ENCODE assay signal across 11 cellular contexts in the genomic region with DNA sequence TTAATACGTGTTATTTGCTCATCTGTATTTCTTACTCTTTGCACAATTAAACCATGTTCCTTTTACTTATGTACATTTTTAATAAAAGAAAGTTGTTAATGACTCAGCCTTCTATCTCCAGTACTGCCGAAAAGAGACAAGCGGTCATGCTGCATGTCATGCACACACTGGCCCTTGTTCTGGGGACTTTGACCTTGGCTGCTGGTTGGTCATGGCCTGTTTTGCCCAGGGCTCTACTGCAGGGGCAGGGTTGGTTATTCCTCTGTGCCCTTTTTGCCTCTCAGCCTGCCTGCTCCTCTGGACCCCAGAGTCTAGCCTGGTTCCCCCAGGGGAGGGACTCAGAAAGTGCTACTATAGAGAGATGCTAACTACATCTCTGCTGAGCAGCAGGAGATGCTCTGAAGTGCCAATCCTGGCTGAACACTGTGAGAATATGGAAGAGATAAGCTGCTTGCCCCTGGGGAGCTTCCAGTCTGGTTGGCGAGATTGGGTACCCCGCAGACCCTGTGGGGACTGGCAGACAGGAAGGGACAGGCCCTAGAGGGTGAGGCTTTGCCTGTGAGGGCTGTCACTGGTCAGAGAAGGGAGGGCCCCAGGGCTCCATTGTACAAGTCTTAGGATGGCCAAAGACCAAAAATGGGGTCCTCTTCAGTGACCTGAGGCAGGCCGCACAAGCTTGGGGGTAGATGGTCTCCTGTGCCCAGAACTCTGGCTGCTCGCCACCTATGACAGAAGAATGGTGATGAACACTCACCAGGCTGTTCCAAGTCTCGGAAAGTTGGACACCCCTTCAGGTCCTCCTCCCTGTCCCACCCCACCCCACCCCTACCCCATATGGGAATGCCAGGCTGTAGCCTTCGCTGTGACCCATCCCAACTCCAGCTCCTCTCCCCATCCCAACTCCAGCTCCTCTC. TPM values are rescaled to one million over a fixed set of nuclear protein-coding genes. Genes with fewer than 3 reads are reported as not detected.
DNase-seq lines count a peak whose midpoint lies in the region; ATAC-seq, FAIRE-seq and TF ChIP-seq lines count a peak whose summit lies in the region.
"Had no signal": no experiment of that assay in that cellular context is flagged by ENCODE, and none has a peak within 500 bp of the region (broad histone marks: within the 10 kb centered on the region; RNA-seq: fewer than 3 reads in every experiment).

No MANE protein-coding gene starts in this region.

- no peaks in the 10 kb centered on the region for H3K27me3 Mint-ChIP-seq in activated T-cell treated with anti-CD3 and anti-CD28 coated beads, Interleukin-2, amount 50 U/mL, for 4 hours (ENCODE audit: low read depth)

- H3K27ac ChIP-seq in right cardiac atrium (ENCODE audit: low read length) (peak overlapping the region; percentile 88), rectal smooth muscle tissue (ENCODE audit: low read depth, low read length) (peak overlapping the region; percentile 65), prostate gland (no peak overlapping the region)

- intact Hi-C loops in right cardiac atrium (cut with DNase I) (loop anchor here in 1 of 4 donors (10.0 kb wide), 1 partner anchor 51 kb away; no protein-coding TSS in a partner anchor), prostate gland (cut with DNase I) (no loop called here)

- no peak overlapping the region for H3K9ac ChIP-seq in rectal smooth muscle tissue (ENCODE audit: low read length)

- H3K36me3 Mint-ChIP-seq in activated T-cell treated with anti-CD3 and anti-CD28 coated beads, Interleukin-2, amount 50 U/mL, for 4 hours (ENCODE audit: insufficient read depth) = peaks cover 3% of the 10 kb centered on the region

- no peaks in the 10 kb centered on the region for H3K9me3 Mint-ChIP-seq in activated T-cell treated with anti-CD3 and anti-CD28 coated beads, Interleukin-2, amount 50 U/mL, for 4 hours
- H3K9me3 Mint-ChIP-seq: neural crest cell had no signal

- H3K4me3 Mint-ChIP-seq in activated T-cell treated with anti-CD3 and anti-CD28 coated beads, Interleukin-2, amount 50 U/mL, for 4 hours = no peak overlapping the region
- H3K4me3 Mint-ChIP-seq: neural crest cell had no signal

- 75% methylated on average over 9 of the region's 9 CpGs for WGBS in right cardiac atrium
- 86% methylated on average over 8 of the region's 9 CpGs for WGBS in prostate gland

- peak; percentile 45 for DNase-seq in HuH-7.5 (ENCODE audit: low spot score)
- peak; percentile 5 for DNase-seq in activated T-cell treated with anti-CD3 and anti-CD28 coated beads, Interleukin-2, amount 50 U/mL, for 4 hours
- no peak for DNase-seq in right cardiac atrium
- DNase-seq in GM19239 (ENCODE audit: insufficient read length, low spot score) = no peak
- no peak for DNase-seq in prostate gland (ENCODE audit: low spot score)
- DNase-seq: activated gamma-delta T cell, DMS153, NCI-H1417 had no signal

- TF ChIP-seq POLR2A in prostate gland (IDR thresholded peaks at IDR 0.05) = no peak

- no peak for FAIRE-seq in GM19239 (lab: Jason Lieb, UNC)

- H3K27me3 ChIP-seq in right cardiac atrium (ENCODE audit: control insufficient read depth, insufficient read depth) = no peaks in the 10 kb centered on the region
- no peaks in the 10 kb centered on the region for H3K27me3 ChIP-seq in rectal smooth muscle tissue (ENCODE audit: control insufficient read depth, insufficient read depth, low read length)
- H3K27me3 ChIP-seq in prostate gland (replicated peaks; ENCODE audit: insufficient read depth) = no peaks in the 10 kb centered on the region

- H3K4me1 ChIP-seq in right cardiac atrium (ENCODE audit: control insufficient read depth, insufficient read depth, low read length) (peaks cover 32% of the 10 kb centered on the region), rectal smooth muscle tissue (ENCODE audit: control insufficient read depth, insufficient read depth, low read length) (peaks cover 15% of the 10 kb centered on the region), prostate gland (replicated peaks) (no peaks in the 10 kb centered on the region)

- H3K4me3 ChIP-seq in right cardiac atrium (ENCODE audit: low read length) = no peak overlapping the region
- H3K4me3 ChIP-seq in rectal smooth muscle tissue (ENCODE audit: low read length) = no peak overlapping the region
- no peak overlapping the region for H3K4me3 ChIP-seq in prostate gland

- peaks cover 88% of the 10 kb centered on the region for H3K4me1 Mint-ChIP-seq in activated T-cell treated with anti-CD3 and anti-CD28 coated beads, Interleukin-2, amount 50 U/mL, for 4 hours (ENCODE audit: low read depth)

- ATAC-seq in activated T-cell treated with anti-CD3 and anti-CD28 coated beads, Interleukin-2, amount 50 U/mL, for 4 hours = no peak
- ATAC-seq in right cardiac atrium (peak; percentile 11 to 25), GM19452 (IDR thresholded peaks at IDR 0.05; ENCODE audit: unreplicated experiment) (no peak)

- H3K9me3 ChIP-seq in right cardiac atrium (ENCODE audit: control insufficient read depth, low read length) = no peaks in the 10 kb centered on the region
- no peaks in the 10 kb centered on the region for H3K9me3 ChIP-seq in prostate gland

- no peak for TF ChIP-seq CTCF in prostate gland (IDR thresholded peaks at IDR 0.05)

- H3K36me3 ChIP-seq in rectal smooth muscle tissue (ENCODE audit: control insufficient read depth, insufficient read depth, low read length) (no peaks in the 10 kb centered on the region), prostate gland (no peaks in the 10 kb centered on the region)

RNA-seq across cellular contexts. Expression of a gene that starts 14.4 kb away (rescaled TPM):
- total RNA-seq in activated T-cell treated with anti-CD3 and anti-CD28 coated beads, Interleukin-2, amount 50 U/mL, for 4 hours = 100 to 1,000 TPM; 342 to 390 (median 377) TPM
- total RNA-seq in right cardiac atrium (10 to 100 TPM in 3 of 4 donors, 1 to 10 TPM in 1; 9.4 to 17.9 (median 13.8) TPM), prostate gland (10 to 100 TPM; 42.2 to 47.0 TPM)
- 11.7 TPM for polyA plus RNA-seq in right cardiac atrium

Comparison
In these comparisons a context has a peak if more than half of its experiments do, and no peak if none do; other contexts are left out.
1. DNase-seq: peak in HuH-7.5 (single experiment) and activated T-cell treated with anti-CD3 and anti-CD28 coated beads, Interleukin-2, amount 50 U/mL, for 4 hours (single experiment); none in right cardiac atrium (0 of 3), GM19239 (single experiment) and prostate gland (single experiment).
2. ATAC-seq: peak in right cardiac atrium (2 of 2); none in activated T-cell treated with anti-CD3 and anti-CD28 coated beads, Interleukin-2, amount 50 U/mL, for 4 hours (0 of 2) and GM19452 (single experiment).
3. H3K27ac ChIP-seq: peak in right cardiac atrium (single experiment) and rectal smooth muscle tissue (single experiment); none in prostate gland (0 of 2).
4. RNA of a gene that starts 14.4 kb away (total RNA-seq): 342 to 390 TPM in activated T-cell treated with anti-CD3 and anti-CD28 coated beads, Interleukin-2, amount 50 U/mL, for 4 hours; 42.2 to 47.0 TPM in prostate gland and 9.4 to 17.9 TPM in right cardiac atrium; every median in the first group is over 4 times any median in the second.